In genomic region chr7:24979470-24979862, GRCh38 we compare ENCODE assay signal across 8 cellular contexts. TPM values are rescaled to one million over a fixed set of nuclear protein-coding genes. Genes with fewer than 3 reads are reported as not detected.
DNase-seq lines count a peak whose midpoint lies in the region; ATAC-seq, FAIRE-seq and TF ChIP-seq lines count a peak whose summit lies in the region.

No MANE protein-coding gene starts in this region.

- peaks cover 20% of the 10 kb centered on the region for H3K36me3 Mint-ChIP-seq in central memory CD8-positive, alpha-beta T cell (ENCODE audit: insufficient read depth)

- no peaks in the 10 kb centered on the region for H3K27me3 ChIP-seq in Loucy (ENCODE audit: insufficient read depth, low read length, poor library complexity, severe bottlenecking)
- H3K27me3 ChIP-seq in right lobe of liver = peaks cover 0 to 6% of the 10 kb centered on the region in 2 donors

- no peak for FAIRE-seq in H54 (lab: Jason Lieb, UNC)

- H3K4me2 ChIP-seq in Loucy (ENCODE audit: low read depth, low read length, poor library complexity, severe bottlenecking) = peak overlapping the region; percentile 94

- TF ChIP-seq CTCF in GM12873 (IDR thresholded peaks at IDR 0.05; ENCODE audit: insufficient read depth, low read depth, low read length, missing control alignments) (peak; percentile 53), Loucy (conservative IDR thresholded peaks at IDR 0.05; ENCODE audit: low read length) (peak; percentile 58), right lobe of liver (IDR thresholded peaks at IDR 0.05) (peak; percentile 28 to 52 (median 34))

- H3K4me1 Mint-ChIP-seq in central memory CD8-positive, alpha-beta T cell = peaks cover 64% of the 10 kb centered on the region

- DNase-seq in H54 (ENCODE audit: insufficient read length, low spot score) (peak; percentile 63), right lobe of liver (peak; percentile 54 to 82 (median 71)), NCI-H128 (lab: John Stamatoyannopoulos, UW; ENCODE audit: unreplicated experiment) (no peak)
- peak; percentile 68 to 72 for DNase-seq in central memory CD8-positive, alpha-beta T cell (ENCODE audit: low spot score in 2 of 2)
- peak; percentile 50 to 79 (median 54) for DNase-seq in stimulated activated CD4-positive, alpha-beta T cell treated with anti-CD3 and anti-CD28 coated beads, TNF-alpha, amount 100 ng/mL, for 24 hours (ENCODE audit: low read depth in 3 of 3)

- no peaks in the 10 kb centered on the region for H3F3A ChIP-seq in Loucy (ENCODE audit: low read depth)

- TF ChIP-seq POLR2A in H54 (IDR thresholded peaks at IDR 0.05; ENCODE audit: low read depth, low read length) (peak; percentile 44; the same call in 1 of the 2 replicates), right lobe of liver (IDR thresholded peaks at IDR 0.05) (no peak)

- H3K79me2 ChIP-seq in Loucy (ENCODE audit: insufficient read depth, low read length) = peaks cover 48% of the 10 kb centered on the region

- no CpG with 5 or more reads among the region's 42 CpGs for WGBS in right lobe of liver (ENCODE audit: insufficient coverage, low coverage, low lambda C conversion rate, missing lambda C conversion rate)

- peak overlapping the region; percentile 90 for H3K27ac Mint-ChIP-seq in central memory CD8-positive, alpha-beta T cell (ENCODE audit: low read depth)

- peak overlapping the region; percentile 80 for H2AFZ ChIP-seq in Loucy (ENCODE audit: low read length)

- H3K9me3 ChIP-seq in Loucy (ENCODE audit: insufficient read depth, low read depth, low read length) (no peaks in the 10 kb centered on the region), right lobe of liver (no peaks in the 10 kb centered on the region)

- H3K9me2 ChIP-seq in Loucy (replicated peaks; ENCODE audit: low read depth, low read length) = no peaks in the 10 kb centered on the region

- ATAC-seq in activated CD4-positive, CD25-positive, alpha-beta regulatory T cell treated with anti-CD3 and anti-CD28 coated beads, Interleukin-2, amount 50 U/mL, for 24 hours = peak; percentile 50 to 53
- ATAC-seq in central memory CD8-positive, alpha-beta T cell (replicated peaks; ENCODE audit: extremely low read depth, poor library complexity, severe bottlenecking) = peak; percentile 70
- ATAC-seq in right lobe of liver = peak; percentile 49 to 62 (median 53)

- H3K4me3 Mint-ChIP-seq in central memory CD8-positive, alpha-beta T cell = peak overlapping the region; percentile 88

- H3K4me1 ChIP-seq in Loucy (ENCODE audit: insufficient read depth, low read length, poor library complexity, severe bottlenecking) (peaks cover 52% of the 10 kb centered on the region), right lobe of liver (peaks cover 0 to 22% (median 2%) of the 10 kb centered on the region in 4 donors)

- peaks cover 40% of the 10 kb centered on the region for H4K20me1 ChIP-seq in Loucy (ENCODE audit: insufficient read depth, low read length, poor library complexity, severe bottlenecking)

- intact Hi-C loops in right lobe of liver (cut with DNase I) = no loop called here

- H3K36me3 ChIP-seq in Loucy (ENCODE audit: insufficient read depth, low read length) (no peaks in the 10 kb centered on the region), right lobe of liver (no peaks in the 10 kb centered on the region)

- H3K4me3 ChIP-seq in Loucy (ENCODE audit: low read length, poor library complexity, severe bottlenecking) (peak overlapping the region; percentile 84), right lobe of liver (peak overlapping the region; percentile 58 to 77 (median 71))

- H3K9ac ChIP-seq in Loucy (ENCODE audit: low read depth, low read length, poor library complexity, severe bottlenecking) = peak overlapping the region; percentile 90

- H3K9me3 Mint-ChIP-seq in central memory CD8-positive, alpha-beta T cell = no peaks in the 10 kb centered on the region

- H3K27ac ChIP-seq in right lobe of liver = peak overlapping the region; percentile 22 to 83 (median 58)

- no peaks in the 10 kb centered on the region for H3K27me3 Mint-ChIP-seq in central memory CD8-positive, alpha-beta T cell

RNA-seq across cellular contexts. Expression of gene OSBPL3, which starts 0.5 kb away (rescaled TPM):
- total RNA-seq in right lobe of liver = 1 to 10 TPM in 5 of 6 experiments, under 1 TPM in 1; 0.70 to 8.2 (median 2.4) TPM
